ENCODE assay signal across 1 cellular context in the genomic region with DNA sequence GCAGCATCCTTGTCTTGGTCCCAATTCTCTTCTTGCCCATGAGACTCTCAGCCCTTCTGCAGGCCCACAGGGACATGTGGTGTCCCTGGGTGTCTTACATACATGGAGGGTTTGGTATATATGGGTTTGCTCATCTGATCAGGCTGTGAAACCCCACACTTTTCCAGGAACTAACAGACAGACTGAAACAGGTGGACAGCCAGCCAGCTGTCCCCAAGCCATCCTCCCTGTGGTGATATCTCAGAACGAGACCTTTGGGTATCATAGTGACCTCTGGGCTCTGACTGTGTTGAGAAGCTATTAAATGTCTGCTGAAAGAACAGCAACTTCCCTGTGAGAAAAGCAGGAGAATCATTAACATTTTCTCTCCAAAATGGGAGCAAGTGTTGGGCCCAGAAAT.
TF ChIP-seq lines count a peak whose summit lies in the region.

No MANE protein-coding gene starts in this region.

TF ChIP-seq in HepG2, 621 proteins besides CTCF, POLR2A, EP300 and RAD21 (continued from another document):
- TF ChIP-seq, protein P1, sequence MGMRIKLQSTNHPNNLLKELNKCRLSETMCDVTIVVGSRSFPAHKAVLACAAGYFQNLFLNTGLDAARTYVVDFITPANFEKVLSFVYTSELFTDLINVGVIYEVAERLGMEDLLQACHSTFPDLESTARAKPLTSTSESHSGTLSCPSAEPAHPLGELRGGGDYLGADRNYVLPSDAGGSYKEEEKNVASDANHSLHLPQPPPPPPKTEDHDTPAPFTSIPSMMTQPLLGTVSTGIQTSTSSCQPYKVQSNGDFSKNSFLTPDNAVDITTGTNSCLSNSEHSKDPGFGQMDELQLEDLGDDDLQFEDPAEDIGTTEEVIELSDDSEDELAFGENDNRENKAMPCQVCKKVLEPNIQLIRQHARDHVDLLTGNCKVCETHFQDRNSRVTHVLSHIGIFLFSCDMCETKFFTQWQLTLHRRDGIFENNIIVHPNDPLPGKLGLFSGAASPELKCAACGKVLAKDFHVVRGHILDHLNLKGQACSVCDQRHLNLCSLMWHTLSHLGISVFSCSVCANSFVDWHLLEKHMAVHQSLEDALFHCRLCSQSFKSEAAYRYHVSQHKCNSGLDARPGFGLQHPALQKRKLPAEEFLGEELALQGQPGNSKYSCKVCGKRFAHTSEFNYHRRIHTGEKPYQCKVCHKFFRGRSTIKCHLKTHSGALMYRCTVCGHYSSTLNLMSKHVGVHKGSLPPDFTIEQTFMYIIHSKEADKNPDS (CRISPR knock-in tag; IDR thresholded peaks at IDR 0.05), result no peak
- no peak for TF ChIP-seq MATR3 (CRISPR knock-in tag; IDR thresholded peaks at IDR 0.05)
- no peak for TF ChIP-seq ZZZ3 (CRISPR knock-in tag; IDR thresholded peaks at IDR 0.05; ENCODE audit: borderline replicate concordance)
- TF ChIP-seq PRMT3 (CRISPR knock-in tag; IDR thresholded peaks at IDR 0.05; ENCODE audit: borderline replicate concordance, low read depth), result no peak
- no peak for TF ChIP-seq DNMT1 (CRISPR knock-in tag; IDR thresholded peaks at IDR 0.05)
- no peak for TF ChIP-seq ZNF180 (CRISPR knock-in tag; IDR thresholded peaks at IDR 0.05; ENCODE audit: borderline replicate concordance, low read depth)
- no peak for TF ChIP-seq RARA (CRISPR knock-in tag; IDR thresholded peaks at IDR 0.05)
- no peak for TF ChIP-seq ZNF563 (CRISPR knock-in tag; IDR thresholded peaks at IDR 0.05)
- TF ChIP-seq JUND (CRISPR knock-in tag; IDR thresholded peaks at IDR 0.05), result no peak
- no peak for TF ChIP-seq TMF1 (CRISPR knock-in tag; IDR thresholded peaks at IDR 0.05; ENCODE audit: low read depth)
TF ChIP-seq in HepG2: peak in this region for 0.
